Comparison of ENCODE assay signal across 2 cellular contexts in the genomic region with DNA sequence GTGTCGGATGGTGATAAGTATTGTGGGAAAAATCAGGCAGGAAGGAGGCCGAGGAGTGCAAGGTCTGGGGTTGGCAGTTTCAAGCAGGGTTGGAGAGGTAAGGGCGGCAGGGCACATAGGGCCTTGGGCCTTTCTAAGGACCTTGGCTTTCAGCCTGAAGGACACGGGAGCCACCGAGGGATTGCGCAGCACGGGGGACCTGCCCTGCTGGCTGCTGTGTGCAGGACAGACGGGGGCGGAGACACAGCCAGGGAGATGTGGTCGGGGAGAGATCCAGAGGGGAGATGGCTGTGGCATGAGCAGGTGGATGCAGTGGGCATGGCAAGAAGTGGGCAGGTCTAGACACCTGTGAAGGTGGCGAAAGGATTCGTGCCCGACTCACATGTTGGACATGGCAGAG.
A peak's percentile ranks its signal among the peaks of the same experiment; 100 is the strongest.
TF ChIP-seq lines count a peak whose summit lies in the region.

No MANE protein-coding gene starts in this region.

TF ChIP-seq in HEK293, 187 proteins besides CTCF, POLR2A, EP300 and RAD21:
- TF ChIP-seq ZNF530 (tag by site-specific recombination; IDR thresholded peaks at IDR 0.05; ENCODE audit: low read depth) (no peak), EGR2 (tag by site-specific recombination; IDR thresholded peaks at IDR 0.05; ENCODE audit: low read depth) (0 out of 2 replicates have a peak, but pooled peaks have one; percentile 12)

TF ChIP-seq in H1, 55 proteins besides CTCF, POLR2A, EP300 and RAD21:
- TF ChIP-seq POU5F1 (IDR thresholded peaks at IDR 0.05; ENCODE audit: low read depth, low read length) (no peak), RBBP5 (IDR thresholded peaks at IDR 0.05; ENCODE audit: borderline replicate concordance, low read depth, low read length) (no peak), YY1 (IDR thresholded peaks at IDR 0.05; ENCODE audit: low read depth, low read length) (no peak), CBX5 (IDR thresholded peaks at IDR 0.05; ENCODE audit: low read depth, low read length) (no peak), TAF1 (IDR thresholded peaks at IDR 0.05; ENCODE audit: low read depth, low read length) (no peak), SAP30 (IDR thresholded peaks at IDR 0.05; ENCODE audit: insufficient read depth, insufficient replicate concordance, low read length) (no peak), NRF1 (IDR thresholded peaks at IDR 0.05; ENCODE audit: low read depth, low read length) (no peak), KDM1A (IDR thresholded peaks at IDR 0.05; ENCODE audit: borderline replicate concordance, low read length) (no peak), ZNF274 (IDR thresholded peaks at IDR 0.05; ENCODE audit: borderline replicate concordance, extremely low read depth, low read length) (no peak), MAFK (IDR thresholded peaks at IDR 0.05; ENCODE audit: low read depth, low read length) (no peak), JUND (IDR thresholded peaks at IDR 0.05; ENCODE audit: low read length) (no peak), GABPA (IDR thresholded peaks at IDR 0.05; ENCODE audit: borderline replicate concordance, insufficient read depth, low read length) (no peak), TCF12 (IDR thresholded peaks at IDR 0.05; ENCODE audit: low read depth, low read length) (no peak)
- TF ChIP-seq, protein P1, sequence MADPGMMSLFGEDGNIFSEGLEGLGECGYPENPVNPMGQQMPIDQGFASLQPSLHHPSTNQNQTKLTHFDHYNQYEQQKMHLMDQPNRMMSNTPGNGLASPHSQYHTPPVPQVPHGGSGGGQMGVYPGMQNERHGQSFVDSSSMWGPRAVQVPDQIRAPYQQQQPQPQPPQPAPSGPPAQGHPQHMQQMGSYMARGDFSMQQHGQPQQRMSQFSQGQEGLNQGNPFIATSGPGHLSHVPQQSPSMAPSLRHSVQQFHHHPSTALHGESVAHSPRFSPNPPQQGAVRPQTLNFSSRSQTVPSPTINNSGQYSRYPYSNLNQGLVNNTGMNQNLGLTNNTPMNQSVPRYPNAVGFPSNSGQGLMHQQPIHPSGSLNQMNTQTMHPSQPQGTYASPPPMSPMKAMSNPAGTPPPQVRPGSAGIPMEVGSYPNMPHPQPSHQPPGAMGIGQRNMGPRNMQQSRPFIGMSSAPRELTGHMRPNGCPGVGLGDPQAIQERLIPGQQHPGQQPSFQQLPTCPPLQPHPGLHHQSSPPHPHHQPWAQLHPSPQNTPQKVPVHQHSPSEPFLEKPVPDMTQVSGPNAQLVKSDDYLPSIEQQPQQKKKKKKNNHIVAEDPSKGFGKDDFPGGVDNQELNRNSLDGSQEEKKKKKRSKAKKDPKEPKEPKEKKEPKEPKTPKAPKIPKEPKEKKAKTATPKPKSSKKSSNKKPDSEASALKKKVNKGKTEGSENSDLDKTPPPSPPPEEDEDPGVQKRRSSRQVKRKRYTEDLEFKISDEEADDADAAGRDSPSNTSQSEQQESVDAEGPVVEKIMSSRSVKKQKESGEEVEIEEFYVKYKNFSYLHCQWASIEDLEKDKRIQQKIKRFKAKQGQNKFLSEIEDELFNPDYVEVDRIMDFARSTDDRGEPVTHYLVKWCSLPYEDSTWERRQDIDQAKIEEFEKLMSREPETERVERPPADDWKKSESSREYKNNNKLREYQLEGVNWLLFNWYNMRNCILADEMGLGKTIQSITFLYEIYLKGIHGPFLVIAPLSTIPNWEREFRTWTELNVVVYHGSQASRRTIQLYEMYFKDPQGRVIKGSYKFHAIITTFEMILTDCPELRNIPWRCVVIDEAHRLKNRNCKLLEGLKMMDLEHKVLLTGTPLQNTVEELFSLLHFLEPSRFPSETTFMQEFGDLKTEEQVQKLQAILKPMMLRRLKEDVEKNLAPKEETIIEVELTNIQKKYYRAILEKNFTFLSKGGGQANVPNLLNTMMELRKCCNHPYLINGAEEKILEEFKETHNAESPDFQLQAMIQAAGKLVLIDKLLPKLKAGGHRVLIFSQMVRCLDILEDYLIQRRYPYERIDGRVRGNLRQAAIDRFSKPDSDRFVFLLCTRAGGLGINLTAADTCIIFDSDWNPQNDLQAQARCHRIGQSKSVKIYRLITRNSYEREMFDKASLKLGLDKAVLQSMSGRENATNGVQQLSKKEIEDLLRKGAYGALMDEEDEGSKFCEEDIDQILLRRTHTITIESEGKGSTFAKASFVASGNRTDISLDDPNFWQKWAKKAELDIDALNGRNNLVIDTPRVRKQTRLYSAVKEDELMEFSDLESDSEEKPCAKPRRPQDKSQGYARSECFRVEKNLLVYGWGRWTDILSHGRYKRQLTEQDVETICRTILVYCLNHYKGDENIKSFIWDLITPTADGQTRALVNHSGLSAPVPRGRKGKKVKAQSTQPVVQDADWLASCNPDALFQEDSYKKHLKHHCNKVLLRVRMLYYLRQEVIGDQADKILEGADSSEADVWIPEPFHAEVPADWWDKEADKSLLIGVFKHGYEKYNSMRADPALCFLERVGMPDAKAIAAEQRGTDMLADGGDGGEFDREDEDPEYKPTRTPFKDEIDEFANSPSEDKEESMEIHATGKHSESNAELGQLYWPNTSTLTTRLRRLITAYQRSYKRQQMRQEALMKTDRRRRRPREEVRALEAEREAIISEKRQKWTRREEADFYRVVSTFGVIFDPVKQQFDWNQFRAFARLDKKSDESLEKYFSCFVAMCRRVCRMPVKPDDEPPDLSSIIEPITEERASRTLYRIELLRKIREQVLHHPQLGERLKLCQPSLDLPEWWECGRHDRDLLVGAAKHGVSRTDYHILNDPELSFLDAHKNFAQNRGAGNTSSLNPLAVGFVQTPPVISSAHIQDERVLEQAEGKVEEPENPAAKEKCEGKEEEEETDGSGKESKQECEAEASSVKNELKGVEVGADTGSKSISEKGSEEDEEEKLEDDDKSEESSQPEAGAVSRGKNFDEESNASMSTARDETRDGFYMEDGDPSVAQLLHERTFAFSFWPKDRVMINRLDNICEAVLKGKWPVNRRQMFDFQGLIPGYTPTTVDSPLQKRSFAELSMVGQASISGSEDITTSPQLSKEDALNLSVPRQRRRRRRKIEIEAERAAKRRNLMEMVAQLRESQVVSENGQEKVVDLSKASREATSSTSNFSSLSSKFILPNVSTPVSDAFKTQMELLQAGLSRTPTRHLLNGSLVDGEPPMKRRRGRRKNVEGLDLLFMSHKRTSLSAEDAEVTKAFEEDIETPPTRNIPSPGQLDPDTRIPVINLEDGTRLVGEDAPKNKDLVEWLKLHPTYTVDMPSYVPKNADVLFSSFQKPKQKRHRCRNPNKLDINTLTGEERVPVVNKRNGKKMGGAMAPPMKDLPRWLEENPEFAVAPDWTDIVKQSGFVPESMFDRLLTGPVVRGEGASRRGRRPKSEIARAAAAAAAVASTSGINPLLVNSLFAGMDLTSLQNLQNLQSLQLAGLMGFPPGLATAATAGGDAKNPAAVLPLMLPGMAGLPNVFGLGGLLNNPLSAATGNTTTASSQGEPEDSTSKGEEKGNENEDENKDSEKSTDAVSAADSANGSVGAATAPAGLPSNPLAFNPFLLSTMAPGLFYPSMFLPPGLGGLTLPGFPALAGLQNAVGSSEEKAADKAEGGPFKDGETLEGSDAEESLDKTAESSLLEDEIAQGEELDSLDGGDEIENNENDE (IDR thresholded peaks at IDR 0.05; ENCODE audit: insufficient replicate concordance, low read length) = no peak
